Comparison of ENCODE assay signal across 1 cellular context in genomic region chr10:89029785-89030437, GRCh38.
TF ChIP-seq lines count a peak whose summit lies in the region.

No MANE protein-coding gene starts in this region.

TF ChIP-seq in GM12878, 131 proteins besides CTCF, POLR2A, EP300 and RAD21 (continued from another document and continues in another):
- TF ChIP-seq ZNF687 (IDR thresholded peaks at IDR 0.05) (no peak), EED (IDR thresholded peaks at IDR 0.05; ENCODE audit: low read depth) (no peak), YY1 (IDR thresholded peaks at IDR 0.05; ENCODE audit: low read depth, low read length) (peak; percentile 49), ZBTB4 (CRISPR knock-in tag; IDR thresholded peaks at IDR 0.05) (no peak), MYB (IDR thresholded peaks at IDR 0.05; ENCODE audit: borderline replicate concordance, low read depth, low read length) (no peak), NFXL1 (IDR thresholded peaks at IDR 0.05; ENCODE audit: borderline replicate concordance) (no peak), MXI1 (IDR thresholded peaks at IDR 0.05; ENCODE audit: low read depth, low read length) (no peak), NRF1 (conservative IDR thresholded peaks at IDR 0.05; ENCODE audit: low read depth, low read length) (no peak), IKZF2 (IDR thresholded peaks at IDR 0.05) (0 out of 4 replicates have a peak, but pooled peaks of 1 of the 2 experiments have one; percentile 13), MEF2A (IDR thresholded peaks at IDR 0.05; ENCODE audit: insufficient read depth, low read depth, low read length) (no peak), PKNOX1 (IDR thresholded peaks at IDR 0.05) (peak; percentile 77), NR2C2 (IDR thresholded peaks at IDR 0.05; ENCODE audit: borderline replicate concordance, control insufficient read depth, insufficient read length, low read depth) (no peak), YBX1 (IDR thresholded peaks at IDR 0.05) (no peak), SREBF2 (IDR thresholded peaks at IDR 0.05; ENCODE audit: low read length) (no peak), BMI1 (IDR thresholded peaks at IDR 0.05; ENCODE audit: borderline replicate concordance) (no peak), PAX8 (IDR thresholded peaks at IDR 0.05) (no peak), PBX3 (IDR thresholded peaks at IDR 0.05; ENCODE audit: insufficient replicate concordance, low read depth, low read length) (peak; percentile 62), RBBP5 (conservative IDR thresholded peaks at IDR 0.05) (no peak), SMARCA5 (IDR thresholded peaks at IDR 0.05) (no peak), TAF1 (IDR thresholded peaks at IDR 0.05; ENCODE audit: borderline replicate concordance, low read depth, low read length) (no peak), ZSCAN29 (IDR thresholded peaks at IDR 0.05) (no peak), MTA2 (IDR thresholded peaks at IDR 0.05; ENCODE audit: low read depth) (no peak), BRCA1 (IDR thresholded peaks at IDR 0.05; ENCODE audit: low read depth, low read length) (no peak), PML (IDR thresholded peaks at IDR 0.05; ENCODE audit: low read length) (no peak), HSF1 (IDR thresholded peaks at IDR 0.05; ENCODE audit: low read depth, low read length) (no peak), ATF7 (IDR thresholded peaks at IDR 0.05; ENCODE audit: low read depth) (0 out of 2 replicates have a peak, but pooled peaks have one; percentile 19), CHD2 (IDR thresholded peaks at IDR 0.05; ENCODE audit: borderline replicate concordance, low read depth, low read length) (peak; percentile 40; the same call in 1 of the 2 replicates), ZNF24 (IDR thresholded peaks at IDR 0.05) (0 out of 2 replicates have a peak, but pooled peaks have one; percentile 14), GATAD2B (conservative IDR thresholded peaks at IDR 0.05; ENCODE audit: low read depth) (peak; percentile 39; the same call in 1 of the 2 replicates), HDAC2 (IDR thresholded peaks at IDR 0.05) (no peak), MLLT1 (IDR thresholded peaks at IDR 0.05) (no peak), FOXM1 (IDR thresholded peaks at IDR 0.05; ENCODE audit: low read depth, low read length) (no peak), SREBF1 (IDR thresholded peaks at IDR 0.05; ENCODE audit: low read length) (no peak), LARP7 (IDR thresholded peaks at IDR 0.05) (peak; percentile 57), NR2C1 (IDR thresholded peaks at IDR 0.05) (no peak), CBFB (IDR thresholded peaks at IDR 0.05; ENCODE audit: low read depth) (no peak), SMC3 (IDR thresholded peaks at IDR 0.05; ENCODE audit: borderline replicate concordance, low read length) (peak; percentile 89), IKZF1 (conservative IDR thresholded peaks at IDR 0.05) (0 out of 2 replicates have a peak, but pooled peaks have one; percentile 17), BACH1 (IDR thresholded peaks at IDR 0.05; ENCODE audit: borderline replicate concordance) (no peak), TBL1XR1 (IDR thresholded peaks at IDR 0.05; ENCODE audit: low read depth, low read length) (no peak)
- TF ChIP-seq, protein P1, sequence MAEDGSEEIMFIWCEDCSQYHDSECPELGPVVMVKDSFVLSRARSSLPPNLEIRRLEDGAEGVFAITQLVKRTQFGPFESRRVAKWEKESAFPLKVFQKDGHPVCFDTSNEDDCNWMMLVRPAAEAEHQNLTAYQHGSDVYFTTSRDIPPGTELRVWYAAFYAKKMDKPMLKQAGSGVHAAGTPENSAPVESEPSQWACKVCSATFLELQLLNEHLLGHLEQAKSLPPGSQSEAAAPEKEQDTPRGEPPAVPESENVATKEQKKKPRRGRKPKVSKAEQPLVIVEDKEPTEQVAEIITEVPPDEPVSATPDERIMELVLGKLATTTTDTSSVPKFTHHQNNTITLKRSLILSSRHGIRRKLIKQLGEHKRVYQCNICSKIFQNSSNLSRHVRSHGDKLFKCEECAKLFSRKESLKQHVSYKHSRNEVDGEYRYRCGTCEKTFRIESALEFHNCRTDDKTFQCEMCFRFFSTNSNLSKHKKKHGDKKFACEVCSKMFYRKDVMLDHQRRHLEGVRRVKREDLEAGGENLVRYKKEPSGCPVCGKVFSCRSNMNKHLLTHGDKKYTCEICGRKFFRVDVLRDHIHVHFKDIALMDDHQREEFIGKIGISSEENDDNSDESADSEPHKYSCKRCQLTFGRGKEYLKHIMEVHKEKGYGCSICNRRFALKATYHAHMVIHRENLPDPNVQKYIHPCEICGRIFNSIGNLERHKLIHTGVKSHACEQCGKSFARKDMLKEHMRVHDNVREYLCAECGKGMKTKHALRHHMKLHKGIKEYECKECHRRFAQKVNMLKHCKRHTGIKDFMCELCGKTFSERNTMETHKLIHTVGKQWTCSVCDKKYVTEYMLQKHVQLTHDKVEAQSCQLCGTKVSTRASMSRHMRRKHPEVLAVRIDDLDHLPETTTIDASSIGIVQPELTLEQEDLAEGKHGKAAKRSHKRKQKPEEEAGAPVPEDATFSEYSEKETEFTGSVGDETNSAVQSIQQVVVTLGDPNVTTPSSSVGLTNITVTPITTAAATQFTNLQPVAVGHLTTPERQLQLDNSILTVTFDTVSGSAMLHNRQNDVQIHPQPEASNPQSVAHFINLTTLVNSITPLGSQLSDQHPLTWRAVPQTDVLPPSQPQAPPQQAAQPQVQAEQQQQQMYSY (CRISPR knock-in tag; IDR thresholded peaks at IDR 0.05) = no peak
- TF ChIP-seq, protein P2, sequence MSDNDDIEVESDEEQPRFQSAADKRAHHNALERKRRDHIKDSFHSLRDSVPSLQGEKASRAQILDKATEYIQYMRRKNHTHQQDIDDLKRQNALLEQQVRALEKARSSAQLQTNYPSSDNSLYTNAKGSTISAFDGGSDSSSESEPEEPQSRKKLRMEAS (IDR thresholded peaks at IDR 0.05; ENCODE audit: low read depth, low read length) = no peak
- TF ChIP-seq, protein P3, sequence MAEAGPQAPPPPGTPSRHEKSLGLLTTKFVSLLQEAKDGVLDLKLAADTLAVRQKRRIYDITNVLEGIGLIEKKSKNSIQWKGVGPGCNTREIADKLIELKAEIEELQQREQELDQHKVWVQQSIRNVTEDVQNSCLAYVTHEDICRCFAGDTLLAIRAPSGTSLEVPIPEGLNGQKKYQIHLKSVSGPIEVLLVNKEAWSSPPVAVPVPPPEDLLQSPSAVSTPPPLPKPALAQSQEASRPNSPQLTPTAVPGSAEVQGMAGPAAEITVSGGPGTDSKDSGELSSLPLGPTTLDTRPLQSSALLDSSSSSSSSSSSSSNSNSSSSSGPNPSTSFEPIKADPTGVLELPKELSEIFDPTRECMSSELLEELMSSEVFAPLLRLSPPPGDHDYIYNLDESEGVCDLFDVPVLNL (IDR thresholded peaks at IDR 0.05; ENCODE audit: low read depth, low read length) = no peak
- TF ChIP-seq, protein P4, sequence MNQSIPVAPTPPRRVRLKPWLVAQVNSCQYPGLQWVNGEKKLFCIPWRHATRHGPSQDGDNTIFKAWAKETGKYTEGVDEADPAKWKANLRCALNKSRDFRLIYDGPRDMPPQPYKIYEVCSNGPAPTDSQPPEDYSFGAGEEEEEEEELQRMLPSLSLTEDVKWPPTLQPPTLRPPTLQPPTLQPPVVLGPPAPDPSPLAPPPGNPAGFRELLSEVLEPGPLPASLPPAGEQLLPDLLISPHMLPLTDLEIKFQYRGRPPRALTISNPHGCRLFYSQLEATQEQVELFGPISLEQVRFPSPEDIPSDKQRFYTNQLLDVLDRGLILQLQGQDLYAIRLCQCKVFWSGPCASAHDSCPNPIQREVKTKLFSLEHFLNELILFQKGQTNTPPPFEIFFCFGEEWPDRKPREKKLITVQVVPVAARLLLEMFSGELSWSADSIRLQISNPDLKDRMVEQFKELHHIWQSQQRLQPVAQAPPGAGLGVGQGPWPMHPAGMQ (IDR thresholded peaks at IDR 0.05; ENCODE audit: borderline replicate concordance) = no peak
